ENCODE assay signal across 17 cellular contexts in the genomic region with DNA sequence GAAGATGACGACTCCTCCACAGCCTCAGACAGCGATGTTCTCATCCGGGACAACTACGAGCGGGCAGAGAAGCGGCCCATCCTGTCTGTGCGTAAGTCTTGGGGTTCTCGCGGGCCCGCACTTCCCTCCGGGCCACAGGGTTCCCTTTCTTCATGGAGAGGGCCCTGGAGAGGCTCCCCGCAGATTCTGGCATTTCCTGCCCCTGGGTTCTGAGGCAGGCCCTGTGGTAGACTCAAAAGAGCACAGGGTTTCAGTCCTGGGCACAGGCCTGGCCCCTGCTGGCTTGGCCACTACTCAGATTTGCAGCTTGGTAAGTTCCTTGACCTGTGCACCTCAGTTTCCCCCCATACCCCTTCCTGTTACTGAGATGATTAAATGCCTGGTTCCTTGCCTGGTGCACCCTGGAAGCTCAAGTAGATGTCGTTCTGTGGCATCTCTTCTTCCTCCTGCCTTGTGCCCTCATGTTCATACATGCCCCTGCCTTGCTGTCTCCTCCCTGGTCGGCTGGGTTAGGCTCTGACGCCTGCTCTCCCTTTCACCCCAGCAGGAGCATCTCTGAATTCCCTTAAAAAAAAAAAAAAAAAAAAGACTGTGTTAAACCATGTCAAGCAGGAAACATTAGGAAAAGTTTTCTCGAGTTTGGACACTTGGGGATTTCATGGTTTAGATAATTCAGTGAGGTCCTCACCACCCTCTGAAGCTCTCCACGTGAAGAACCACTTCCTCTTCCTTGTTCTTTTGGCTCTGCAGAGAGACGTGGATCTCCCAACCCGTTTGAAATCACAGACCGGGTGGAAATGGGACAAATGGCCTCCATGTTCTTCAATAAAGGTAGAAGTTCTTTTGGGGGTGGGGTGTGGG. TPM values are rescaled to one million over a fixed set of nuclear protein-coding genes. Genes with fewer than 3 reads are reported as not detected.
DNase-seq lines count a peak whose midpoint lies in the region; ATAC-seq and TF ChIP-seq lines count a peak whose summit lies in the region.
"Had no signal": no experiment of that assay in that cellular context is flagged by ENCODE, and none has a peak within 500 bp of the region (broad histone marks: within the 10 kb centered on the region; RNA-seq: fewer than 3 reads in every experiment).

No MANE protein-coding gene starts in this region.

- H3K27ac ChIP-seq in RWPE1 = no peak overlapping the region
- H3K27ac ChIP-seq: foreskin keratinocyte, psoas muscle had no signal

- CTCF ChIA-PET in activated CD8-positive, alpha-beta memory T cell treated with anti-CD3 and anti-CD28 coated beads, Interleukin-2, amount 10 ng/mL, durations not matched to agents 7 days and 5 days (lab: Charles Lee) = interaction anchor here (0.6 to 8.7 kb wide), 48 partner anchors 10 to 399 kb away, joined by 3 to 262 read pairs (median 5); a partner anchor contains a TSS
- CTCF ChIA-PET in RWPE1 (lab: Yijun Ruan, JAX) = interaction anchor here (0.5 to 2.3 kb wide), 25 partner anchors 10 to 414 kb away, joined by 3 to 30 read pairs (median 5); a partner anchor contains a TSS

- DNase-seq in activated CD8-positive, alpha-beta memory T cell treated with anti-CD3 and anti-CD28 coated beads, Interleukin-2, amount 10 ng/mL, durations not matched to agents 7 days and 5 days = no peak
- DNase-seq in activated CD8-positive, alpha-beta memory T cell treated with anti-CD3 and anti-CD28 coated beads, Interleukin-2, amount 50 U/mL, for 4 hours = no peak
- DNase-seq in NOMO-1 treated with DMSO at 0.1 percent for 48 hours (lab: John Stamatoyannopoulos, UW; ENCODE audit: unreplicated experiment) (peak; percentile 51), pons (ENCODE audit: low spot score) (peak; percentile 56), RWPE1 (ENCODE audit: low spot score) (no peak)
- no peak for DNase-seq in activated naive CD8-positive, alpha-beta T cell treated with anti-CD3 and anti-CD28 coated beads for 36 hours
- DNase-seq: activated CD8-positive, alpha-beta memory T cell treated with anti-CD3 and anti-CD28 coated beads, Interleukin-2, amount 50 U/mL, for 48 hours; amniotic stem cell; NCI-H446 treated with DMSO at 0.1 percent for 48 hours; psoas muscle; SK-N-SH had no signal

- no peaks in the 10 kb centered on the region for H3K27me3 Mint-ChIP-seq in activated CD8-positive, alpha-beta memory T cell treated with anti-CD3 and anti-CD28 coated beads, Interleukin-2, amount 10 ng/mL, durations not matched to agents 7 days and 5 days
- no peaks in the 10 kb centered on the region for H3K27me3 Mint-ChIP-seq in activated naive CD8-positive, alpha-beta T cell treated with anti-CD3 and anti-CD28 coated beads for 36 hours
- H3K27me3 Mint-ChIP-seq: stimulated activated naive B cell treated with anti-CD40 and anti-IgM and Interleukin-4, amounts not matched to agents 10 μg/mL and 1 μg/mL and 100 μg/mL, for 72 hours had no signal

- peak overlapping the region; percentile 47 for H3K27ac Mint-ChIP-seq in activated CD8-positive, alpha-beta memory T cell treated with anti-CD3 and anti-CD28 coated beads, Interleukin-2, amount 10 ng/mL, durations not matched to agents 7 days and 5 days
- H3K27ac Mint-ChIP-seq in activated naive CD8-positive, alpha-beta T cell treated with anti-CD3 and anti-CD28 coated beads for 36 hours = peak overlapping the region; percentile 29
- H3K27ac Mint-ChIP-seq: endodermal cell; stimulated activated naive B cell treated with anti-CD40 and anti-IgM and Interleukin-4, amounts not matched to agents 10 μg/mL and 1 μg/mL and 100 μg/mL, for 72 hours had no signal

- TF ChIP-seq CTCF in RWPE1 (conservative IDR thresholded peaks at IDR 0.05; ENCODE audit: low read depth) = no peak

- H3K4me3 Mint-ChIP-seq in activated CD8-positive, alpha-beta memory T cell treated with anti-CD3 and anti-CD28 coated beads, Interleukin-2, amount 10 ng/mL, durations not matched to agents 7 days and 5 days = no peak overlapping the region
- no peak overlapping the region for H3K4me3 Mint-ChIP-seq in activated naive CD8-positive, alpha-beta T cell treated with anti-CD3 and anti-CD28 coated beads for 36 hours
- H3K4me3 Mint-ChIP-seq: endodermal cell; stimulated activated naive B cell treated with anti-CD40 and anti-IgM and Interleukin-4, amounts not matched to agents 10 μg/mL and 1 μg/mL and 100 μg/mL, for 72 hours had no signal

- H3K4me1 Mint-ChIP-seq in activated CD8-positive, alpha-beta memory T cell treated with anti-CD3 and anti-CD28 coated beads, Interleukin-2, amount 10 ng/mL, durations not matched to agents 7 days and 5 days = peaks cover 25% of the 10 kb centered on the region
- H3K4me1 Mint-ChIP-seq in activated naive CD8-positive, alpha-beta T cell treated with anti-CD3 and anti-CD28 coated beads for 36 hours = peaks cover 38% of the 10 kb centered on the region
- H3K4me1 Mint-ChIP-seq: endodermal cell had no signal

- no peaks in the 10 kb centered on the region for H3K9me3 Mint-ChIP-seq in activated CD8-positive, alpha-beta memory T cell treated with anti-CD3 and anti-CD28 coated beads, Interleukin-2, amount 10 ng/mL, durations not matched to agents 7 days and 5 days (ENCODE audit: low read depth)
- no peaks in the 10 kb centered on the region for H3K9me3 Mint-ChIP-seq in activated naive CD8-positive, alpha-beta T cell treated with anti-CD3 and anti-CD28 coated beads for 36 hours
- H3K9me3 Mint-ChIP-seq: endodermal cell; stimulated activated naive B cell treated with anti-CD40 and anti-IgM and Interleukin-4, amounts not matched to agents 10 μg/mL and 1 μg/mL and 100 μg/mL, for 72 hours had no signal

- POLR2A ChIA-PET in RWPE1 (lab: Yijun Ruan, JAX; ENCODE audit: low non-redundant PET) = interaction anchor here (0.8 kb wide), 1 partner anchor 75 kb away, joined by 3 read pairs; no protein-coding TSS in a partner anchor

- ATAC-seq in activated CD8-positive, alpha-beta memory T cell treated with anti-CD3 and anti-CD28 coated beads, Interleukin-2, amount 10 ng/mL, durations not matched to agents 7 days and 5 days = no peak
- ATAC-seq in GM21447 (IDR thresholded peaks at IDR 0.05; ENCODE audit: unreplicated experiment) (no peak), GM18867 (IDR thresholded peaks at IDR 0.05; ENCODE audit: unreplicated experiment) (no peak)

- H3K36me3 Mint-ChIP-seq in activated CD8-positive, alpha-beta memory T cell treated with anti-CD3 and anti-CD28 coated beads, Interleukin-2, amount 10 ng/mL, durations not matched to agents 7 days and 5 days = peaks cover 21% of the 10 kb centered on the region
- peaks cover 15% of the 10 kb centered on the region for H3K36me3 Mint-ChIP-seq in activated naive CD8-positive, alpha-beta T cell treated with anti-CD3 and anti-CD28 coated beads for 36 hours

RNA-seq across cellular contexts. Expression of a gene that starts 14.3 kb away (rescaled TPM):
- 10 to 100 TPM; 34.1 to 34.5 TPM for total RNA-seq in activated CD8-positive, alpha-beta memory T cell treated with anti-CD3 and anti-CD28 coated beads, Interleukin-2, amount 10 ng/mL, durations not matched to agents 7 days and 5 days
- total RNA-seq in activated naive CD8-positive, alpha-beta T cell treated with anti-CD3 and anti-CD28 coated beads for 36 hours = 10 to 100 TPM; 39.9 to 41.6 TPM

RNA-seq across cellular contexts. Expression of a gene that starts 42.0 kb away (rescaled TPM):
- 100 to 1,000 TPM; 284 to 377 TPM for total RNA-seq in activated CD8-positive, alpha-beta memory T cell treated with anti-CD3 and anti-CD28 coated beads, Interleukin-2, amount 10 ng/mL, durations not matched to agents 7 days and 5 days
- total RNA-seq in activated naive CD8-positive, alpha-beta T cell treated with anti-CD3 and anti-CD28 coated beads for 36 hours = 100 to 1,000 TPM; 124 to 127 TPM

RNA-seq across cellular contexts. Expression of a gene that starts 53.4 kb away (rescaled TPM):
- total RNA-seq in activated CD8-positive, alpha-beta memory T cell treated with anti-CD3 and anti-CD28 coated beads, Interleukin-2, amount 10 ng/mL, durations not matched to agents 7 days and 5 days = 10 to 100 TPM; 36.7 to 51.7 TPM
- total RNA-seq in activated naive CD8-positive, alpha-beta T cell treated with anti-CD3 and anti-CD28 coated beads for 36 hours = 1 to 10 TPM; 1.8 TPM
- total RNA-seq: foreskin keratinocyte, myocyte had no signal

Comparison
In these comparisons a context has a peak if more than half of its experiments do, and no peak if none do; other contexts are left out.
1. DNase-seq: peak in NOMO-1 treated with DMSO at 0.1 percent for 48 hours (single experiment) and pons (single experiment); none in activated CD8-positive, alpha-beta memory T cell treated with anti-CD3 and anti-CD28 coated beads, Interleukin-2, amount 10 ng/mL, durations not matched to agents 7 days and 5 days (single experiment), activated CD8-positive, alpha-beta memory T cell treated with anti-CD3 and anti-CD28 coated beads, Interleukin-2, amount 50 U/mL, for 4 hours (single experiment), activated naive CD8-positive, alpha-beta T cell treated with anti-CD3 and anti-CD28 coated beads for 36 hours (single experiment) and RWPE1 (single experiment).
2. RNA of a gene that starts 53.4 kb away (total RNA-seq): 36.7 to 51.7 TPM in activated CD8-positive, alpha-beta memory T cell treated with anti-CD3 and anti-CD28 coated beads, Interleukin-2, amount 10 ng/mL, durations not matched to agents 7 days and 5 days; 1.8 TPM in activated naive CD8-positive, alpha-beta T cell treated with anti-CD3 and anti-CD28 coated beads for 36 hours; every median in the first group is over 10 times any median in the second.